ENCODE assay signal across 18 cellular contexts in genomic region chr7:16270844-16271243, GRCh38.
"Had no signal": no experiment of that assay in that cellular context is flagged by ENCODE, and none has a peak within 500 bp of the region (broad histone marks: within the 10 kb centered on the region; RNA-seq: fewer than 3 reads in every experiment).

No MANE protein-coding gene starts in this region.

- H3K27ac ChIP-seq: neural progenitor cell, tibial nerve had no signal

- H2AFZ ChIP-seq: neural progenitor cell had no signal

- DNase-seq: activated CD4-positive, alpha-beta T cell treated with anti-CD3 and anti-CD28 coated beads for 36 hours; activated CD4-positive, CD25-positive, alpha-beta regulatory T cell; activated CD8-positive, alpha-beta memory T cell treated with anti-CD3 and anti-CD28 coated beads, Interleukin-2, amount 10 ng/mL, durations not matched to agents 7 days and 5 days; activated CD8-positive, alpha-beta T cell treated with anti-CD3 and anti-CD28 coated beads, Interleukin-2, amount 10 ng/mL, durations not matched to agents 7 days and 5 days; activated naive CD4-positive, alpha-beta T cell; activated T-cell treated with anti-CD3 and anti-CD28 coated beads, Interleukin-2, amount 50 U/mL, for 48 hours; anterior cingulate cortex; endodermal cell; foreskin fibroblast; head of caudate nucleus; hypothalamus; naive thymus-derived CD8-positive, alpha-beta T cell; occipital lobe; right cardiac atrium; stimulated activated CD4-positive, alpha-beta T cell treated with anti-CD3 and anti-CD28 coated beads, Interleukin-2, amount 100 ng/mL, for 48 hours; stimulated activated naive CD4-positive, alpha-beta T cell treated with Interleukin-2 at 50 U/mL for 16 hours had no signal

- H3K4me1 ChIP-seq: neural progenitor cell, tibial nerve had no signal

- H3K4me2 ChIP-seq: neural progenitor cell had no signal

- H3K27me3 ChIP-seq: neural progenitor cell, tibial nerve had no signal

- H3K9ac ChIP-seq: neural progenitor cell had no signal

- H3K9me3 ChIP-seq: tibial nerve had no signal

- H3K4me3 ChIP-seq: neural progenitor cell, tibial nerve had no signal

- H3K36me3 ChIP-seq: neural progenitor cell had no signal
